ENCODE assay signal across 26 cellular contexts in genomic region chr1:245304698-245305097, GRCh38.
"Had no signal": no experiment of that assay in that cellular context is flagged by ENCODE, and none has a peak within 500 bp of the region (broad histone marks: within the 10 kb centered on the region; RNA-seq: fewer than 3 reads in every experiment).

No MANE protein-coding gene starts in this region.

- H3K36me3 Mint-ChIP-seq: activated naive CD4-positive, alpha-beta T cell treated with anti-CD3 and anti-CD28 coated beads, Interleukin-2, amount 50 U/mL, for 72 hours; natural killer cell had no signal

- ATAC-seq: activated CD4-positive, alpha-beta T cell treated with anti-CD3 and anti-CD28 coated beads for 36 hours; activated naive CD4-positive, alpha-beta T cell treated with anti-CD3 and anti-CD28 coated beads, Interleukin-2, amount 50 U/mL, for 72 hours; activated T-helper 17 cell treated with anti-CD3 and anti-CD28 coated beads, Interleukin-2, amount 50 U/mL, for 72 hours; gastrocnemius medialis; left ventricle myocardium superior; natural killer cell; stimulated activated naive CD8-positive, alpha-beta T cell treated with anti-CD3 and anti-CD28 coated beads, Interleukin-15, Interleukin-2, amounts not matched to agents 100 U/mL and 50 U/mL, for 24 hours had no signal

- H3K4me1 ChIP-seq: ascending aorta, colonic mucosa had no signal

- H3K36me3 ChIP-seq: ascending aorta, brain microvascular endothelial cell, colonic mucosa, esophagus squamous epithelium, gastrocnemius medialis, right atrium auricular region, thyroid gland had no signal

- H3K27ac Mint-ChIP-seq: activated B cell treated with CpG ODN at 0.5 μM for 24 hours; activated CD4-positive, alpha-beta T cell treated with anti-CD3 and anti-CD28 coated beads for 36 hours; activated naive CD4-positive, alpha-beta T cell treated with anti-CD3 and anti-CD28 coated beads, Interleukin-2, amount 50 U/mL, for 72 hours; activated T-cell treated with anti-CD3 and anti-CD28 coated beads, Interleukin-2, amount 50 U/mL, for 24 hours; activated T-helper 17 cell treated with anti-CD3 and anti-CD28 coated beads, Interleukin-2, amount 50 U/mL, for 72 hours; endodermal cell; natural killer cell; progenitor cell of endocrine pancreas had no signal

- H3K4me1 Mint-ChIP-seq: activated B cell treated with CpG ODN at 0.5 μM for 24 hours; activated CD4-positive, alpha-beta T cell treated with anti-CD3 and anti-CD28 coated beads for 36 hours; activated T-helper 17 cell treated with anti-CD3 and anti-CD28 coated beads, Interleukin-2, amount 50 U/mL, for 72 hours; natural killer cell had no signal

- H3K9me3 ChIP-seq: ascending aorta, colonic mucosa, esophagus squamous epithelium, gastrocnemius medialis, right atrium auricular region, thyroid gland had no signal

- H3K27ac ChIP-seq: ascending aorta, brain microvascular endothelial cell, colonic mucosa, esophagus squamous epithelium, gastrocnemius medialis, right atrium auricular region, thyroid gland had no signal

- H3K27me3 ChIP-seq: ascending aorta, brain microvascular endothelial cell, colonic mucosa, esophagus squamous epithelium, right atrium auricular region, thyroid gland had no signal

- DNase-seq: activated B cell treated with CpG ODN at 0.5 μM for 24 hours; activated CD4-positive, alpha-beta T cell treated with anti-CD3 and anti-CD28 coated beads for 36 hours; activated CD4-positive, alpha-beta T cell treated with anti-CD3 and anti-CD28 coated beads, Interleukin-2, amount 50 U/mL, for 4 hours; activated CD8-positive, alpha-beta memory T cell treated with anti-CD3 and anti-CD28 coated beads for 24 hours; activated CD8-positive, alpha-beta memory T cell treated with anti-CD3 and anti-CD28 coated beads, Interleukin-2, amount 50 U/mL, for 4 hours; activated T-cell treated with anti-CD3 and anti-CD28 coated beads, Interleukin-2, amount 50 U/mL, for 24 hours; brain microvascular endothelial cell; colonic mucosa; endodermal cell; esophagus squamous epithelium; gastrocnemius medialis; head of caudate nucleus; hypothalamus; left ventricle myocardium superior; midbrain; natural killer cell; stimulated activated CD4-positive, alpha-beta T cell treated with anti-CD3 and anti-CD28 coated beads, Interleukin-12 subunit alpha, Interleukin-12 subunit beta, amount 100 ng/mL, for 4 hours; stimulated activated CD4-positive, alpha-beta T cell treated with anti-CD3 and anti-CD28 coated beads, Interleukin-4, amount 100 ng/mL, for 4 hours; stimulated activated naive CD8-positive, alpha-beta T cell treated with anti-CD3 and anti-CD28 coated beads, Interleukin-15, Interleukin-2, amounts not matched to agents 100 U/mL and 50 U/mL, for 24 hours; T-helper 9 cell; thyroid gland had no signal

- H3K9me3 Mint-ChIP-seq: activated naive CD4-positive, alpha-beta T cell treated with anti-CD3 and anti-CD28 coated beads, Interleukin-2, amount 50 U/mL, for 72 hours; activated T-cell treated with anti-CD3 and anti-CD28 coated beads, Interleukin-2, amount 50 U/mL, for 24 hours; activated T-helper 17 cell treated with anti-CD3 and anti-CD28 coated beads, Interleukin-2, amount 50 U/mL, for 72 hours; natural killer cell had no signal

- H3K4me3 ChIP-seq: ascending aorta, colonic mucosa, esophagus squamous epithelium, gastrocnemius medialis, right atrium auricular region, thyroid gland had no signal

- H3K27me3 Mint-ChIP-seq: progenitor cell of endocrine pancreas had no signal

- H3K4me3 Mint-ChIP-seq: activated B cell treated with CpG ODN at 0.5 μM for 24 hours; activated CD4-positive, alpha-beta T cell treated with anti-CD3 and anti-CD28 coated beads for 36 hours; activated T-cell treated with anti-CD3 and anti-CD28 coated beads, Interleukin-2, amount 50 U/mL, for 24 hours; activated T-helper 17 cell treated with anti-CD3 and anti-CD28 coated beads, Interleukin-2, amount 50 U/mL, for 72 hours; endodermal cell; natural killer cell had no signal
